ENCODE assay signal across 9 cellular contexts in the genomic region with DNA sequence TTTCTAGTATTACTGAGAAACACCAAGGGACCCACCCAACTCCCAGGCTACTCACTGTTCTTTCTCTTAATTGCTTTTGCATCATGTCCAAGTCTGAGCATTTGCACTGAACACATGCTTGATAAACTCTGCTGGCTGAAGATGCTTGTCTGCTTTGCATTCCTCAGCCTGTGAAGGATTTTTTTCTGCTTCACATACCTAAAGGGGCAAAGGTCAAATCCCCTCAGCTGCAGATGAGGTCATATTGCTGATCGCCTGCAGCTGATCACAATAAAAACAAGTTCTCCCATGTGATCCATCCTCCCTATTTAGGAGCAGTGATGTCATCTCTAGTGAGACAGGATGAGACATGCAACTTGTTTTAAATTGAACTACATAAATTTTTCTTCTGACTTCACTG.
DNase-seq lines count a peak whose midpoint lies in the region; ATAC-seq, FAIRE-seq and TF ChIP-seq lines count a peak whose summit lies in the region.
"Had no signal": no experiment of that assay in that cellular context is flagged by ENCODE, and none has a peak within 500 bp of the region (broad histone marks: within the 10 kb centered on the region; RNA-seq: fewer than 3 reads in every experiment).

No MANE protein-coding gene starts in this region.

- no peaks in the 10 kb centered on the region for H3K36me3 Mint-ChIP-seq in WTC11
- H3K36me3 Mint-ChIP-seq in CD4-positive, alpha-beta memory T cell, result no peaks in the 10 kb centered on the region

- no peak for FAIRE-seq in pancreas (lab: Jason Lieb, UNC)

- RAD21 ChIA-PET in HCT116 (lab: Charles Lee; ENCODE audit: low non-redundant PET in 1 of 2, low total read pairs in 2 of 2, uncharacterized antibody in 2 of 2, unreplicated experiment in 2 of 2), result no interaction called here

- TF ChIP-seq POLR2A in HCT116 (IDR thresholded peaks at IDR 0.05; ENCODE audit: borderline replicate concordance, extremely low read depth, insufficient read depth, insufficient read length), result no peak

- H3K4me2 ChIP-seq in HCT116 (ENCODE audit: low read length), result peak overlapping the region; percentile 56

- WGBS in pancreas, 2 donors, result 34 to 39% methylated on average over 1 of the region's 1 CpG

- BruUV-seq in HCT116 (replicated peaks; lab: Mats Ljungman, UMichigan), result no TSS peak

- H3K9me3 ChIP-seq in HCT116 (ENCODE audit: control insufficient read depth in 1 of 2, insufficient read depth in 1 of 2, low read depth in 1 of 2, low read length in 2 of 2), result no peaks in the 10 kb centered on the region
- H3K9me3 ChIP-seq in pancreas, result no peaks in the 10 kb centered on the region
- no peaks in the 10 kb centered on the region for H3K9me3 ChIP-seq in CD4-positive, alpha-beta memory T cell (ENCODE audit: control insufficient read depth in 1 of 2, low read length in 2 of 2)

- no peaks in the 10 kb centered on the region for H3K9me3 Mint-ChIP-seq in WTC11
- no peaks in the 10 kb centered on the region for H3K9me3 Mint-ChIP-seq in CD4-positive, alpha-beta memory T cell

- ATAC-seq in HCT116 (peak; percentile 52), WTC11 (peak; percentile 68), Right ventricle myocardium superior (ENCODE audit: poor library complexity) (peak; percentile 91), pancreas (no peak)

- H3K9me2 ChIP-seq in HCT116 (ENCODE audit: insufficient read depth), result no peaks in the 10 kb centered on the region

- H3K27me3 Mint-ChIP-seq in WTC11 (ENCODE audit: low read depth), result no peaks in the 10 kb centered on the region
- no peaks in the 10 kb centered on the region for H3K27me3 Mint-ChIP-seq in CD4-positive, alpha-beta memory T cell

- intact Hi-C loops in HCT116 (cut with micrococcal nuclease) (no loop called here), Right ventricle myocardium superior (cut with DNase I) (no loop called here), pancreas (cut with DNase I) (loop anchor here in 1 of 3 donors (5.0 kb wide), 1 partner anchor 169 kb away; no protein-coding TSS in a partner anchor)
- intact Hi-C loops in CD4-positive, alpha-beta memory T cell (cut with micrococcal nuclease), result no loop called here

- TF ChIP-seq CTCF in HCT116 (IDR thresholded peaks at IDR 0.05 in 2 of 3, conservative IDR thresholded peaks at IDR 0.05 in 1 of 3; ENCODE audit: borderline replicate concordance in 1 of 3, insufficient read depth in 1 of 3, low read depth in 2 of 3, low read length in 2 of 3), result no peak
- no peak for TF ChIP-seq CTCF in WTC11 (IDR thresholded peaks at IDR 0.05)
- no peak for TF ChIP-seq CTCF in pancreas (IDR thresholded peaks at IDR 0.05)

- DNase-seq in HCT116 (ENCODE audit: low read depth, low spot score) (peak; percentile 40), WTC11 (ENCODE audit: low spot score) (no peak), Right ventricle myocardium superior (no peak), renal cortical epithelial cell (ENCODE audit: low read depth) (peak; percentile 87), pancreas (no peak), NCI-H1694 (lab: John Stamatoyannopoulos, UW) (no peak)
- no peak for DNase-seq in activated CD4-positive, alpha-beta T cell treated with anti-CD3 and anti-CD28 coated beads for 1 hour
- no peak for DNase-seq in CD4-positive, alpha-beta memory T cell
- DNase-seq: posterior cingulate gyrus had no signal

- H3K79me2 ChIP-seq in HCT116 (ENCODE audit: insufficient read depth, low read length), result peaks cover 57% of the 10 kb centered on the region

- no peak for TF ChIP-seq RAD21 in HCT116 (IDR thresholded peaks at IDR 0.05; ENCODE audit: low read depth)

- H3K27me3 ChIP-seq in HCT116 (ENCODE audit: insufficient read depth, low read length) (no peaks in the 10 kb centered on the region), pancreas (no peaks in the 10 kb centered on the region)
- H3K27me3 ChIP-seq in CD4-positive, alpha-beta memory T cell (ENCODE audit: insufficient read depth, low read length), result no peaks in the 10 kb centered on the region

- H3K4me1 ChIP-seq in HCT116 (ENCODE audit: control insufficient read depth in 1 of 2, insufficient read depth in 2 of 2, low read length in 2 of 2) (peaks cover 59 to 65% of the 10 kb centered on the region in 2 experiments), pancreas (no peaks in the 10 kb centered on the region)
- no peaks in the 10 kb centered on the region for H3K4me1 ChIP-seq in CD4-positive, alpha-beta memory T cell (ENCODE audit: insufficient read depth, low read length)

- no peak overlapping the region for H3K4me3 Mint-ChIP-seq in WTC11
- H3K4me3 Mint-ChIP-seq in CD4-positive, alpha-beta memory T cell, result no peak overlapping the region

- H3K27ac ChIP-seq in HCT116 (ENCODE audit: low read depth, low read length) (peak overlapping the region; percentile 88), pancreas (no peak overlapping the region)
- no peak overlapping the region for H3K27ac ChIP-seq in CD4-positive, alpha-beta memory T cell (ENCODE audit: low read depth, low read length)

- H3K36me3 ChIP-seq in HCT116 (ENCODE audit: control insufficient read depth in 1 of 2, insufficient read depth in 2 of 2, low read length in 2 of 2), result no peaks in the 10 kb centered on the region
- H3K36me3 ChIP-seq in pancreas, result no peaks in the 10 kb centered on the region
- H3K36me3 ChIP-seq in CD4-positive, alpha-beta memory T cell (ENCODE audit: insufficient read depth, low read length), result no peaks in the 10 kb centered on the region

- no peak overlapping the region for H2AFZ ChIP-seq in HCT116 (ENCODE audit: low read depth, low read length, poor library complexity, severe bottlenecking)

- peaks cover 20% of the 10 kb centered on the region for H3K4me1 Mint-ChIP-seq in WTC11
- H3K4me1 Mint-ChIP-seq in CD4-positive, alpha-beta memory T cell, result no peaks in the 10 kb centered on the region

- H3K9ac ChIP-seq in HCT116 (ENCODE audit: low read length), result peak overlapping the region; percentile 63

- POLR2A ChIA-PET in HCT116 (lab: Charles Lee) (interaction anchor here (1.1 to 8.0 kb wide), 4 partner anchors 10 to 84 kb away, joined by 3 to 90 read pairs (median 14); a partner anchor contains a TSS), WTC11 (lab: Charles Lee) (interaction anchor here (1.1 kb wide), 1 partner anchor 84 kb away, joined by 4 read pairs; a partner anchor contains a TSS)
- POLR2A ChIA-PET in CD4-positive, alpha-beta memory T cell (lab: Charles Lee; ENCODE audit: partially characterized antibody), result no interaction called here

- CTCF ChIA-PET in HCT116 (lab: Charles Lee), result interaction anchor here (1.1 kb wide), 1 partner anchor 384 kb away, joined by 3 read pairs; no protein-coding TSS in a partner anchor
- CTCF ChIA-PET in WTC11 (lab: Charles Lee), result interaction anchor here (1.7 kb wide), 1 partner anchor 169 kb away, joined by 7 read pairs; no protein-coding TSS in a partner anchor
- CTCF ChIA-PET in CD4-positive, alpha-beta memory T cell (lab: Charles Lee; ENCODE audit: partially characterized antibody), result no interaction called here

- H3K4me3 ChIP-seq in HCT116 (replicated peaks in 1 of 2; ENCODE audit: low read depth in 1 of 2, low read length in 2 of 2), result peak overlapping the region in 1 of 2 experiments; percentile 19; a peak in 2 of 4 replicates
- no peak overlapping the region for H3K4me3 ChIP-seq in pancreas
- H3K4me3 ChIP-seq in CD4-positive, alpha-beta memory T cell (ENCODE audit: low read length in 2 of 2), result no peak overlapping the region

- no peak overlapping the region for H3K27ac Mint-ChIP-seq in WTC11
- H3K27ac Mint-ChIP-seq in CD4-positive, alpha-beta memory T cell, result no peak overlapping the region

- no peaks in the 10 kb centered on the region for H4K20me1 ChIP-seq in HCT116 (ENCODE audit: insufficient read depth)

TF ChIP-seq in HCT116, 20 proteins besides CTCF, POLR2A, EP300 and RAD21 (continues in another document):
- TF ChIP-seq CEBPB (IDR thresholded peaks at IDR 0.05; ENCODE audit: low read depth), result no peak
- TF ChIP-seq SP1 (IDR thresholded peaks at IDR 0.05; ENCODE audit: low read depth), result peak; percentile 43; the same call in 1 of the 2 replicates
- TF ChIP-seq JUND (IDR thresholded peaks at IDR 0.05), result peak; percentile 77
- TF ChIP-seq SRF (IDR thresholded peaks at IDR 0.05; ENCODE audit: low read depth), result peak; percentile 91
- TF ChIP-seq, protein P1, sequence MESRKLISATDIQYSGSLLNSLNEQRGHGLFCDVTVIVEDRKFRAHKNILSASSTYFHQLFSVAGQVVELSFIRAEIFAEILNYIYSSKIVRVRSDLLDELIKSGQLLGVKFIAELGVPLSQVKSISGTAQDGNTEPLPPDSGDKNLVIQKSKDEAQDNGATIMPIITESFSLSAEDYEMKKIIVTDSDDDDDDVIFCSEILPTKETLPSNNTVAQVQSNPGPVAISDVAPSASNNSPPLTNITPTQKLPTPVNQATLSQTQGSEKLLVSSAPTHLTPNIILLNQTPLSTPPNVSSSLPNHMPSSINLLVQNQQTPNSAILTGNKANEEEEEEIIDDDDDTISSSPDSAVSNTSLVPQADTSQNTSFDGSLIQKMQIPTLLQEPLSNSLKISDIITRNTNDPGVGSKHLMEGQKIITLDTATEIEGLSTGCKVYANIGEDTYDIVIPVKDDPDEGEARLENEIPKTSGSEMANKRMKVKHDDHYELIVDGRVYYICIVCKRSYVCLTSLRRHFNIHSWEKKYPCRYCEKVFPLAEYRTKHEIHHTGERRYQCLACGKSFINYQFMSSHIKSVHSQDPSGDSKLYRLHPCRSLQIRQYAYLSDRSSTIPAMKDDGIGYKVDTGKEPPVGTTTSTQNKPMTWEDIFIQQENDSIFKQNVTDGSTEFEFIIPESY (IDR thresholded peaks at IDR 0.05; ENCODE audit: extremely low read depth, insufficient replicate concordance, low read length), result no peak

TF ChIP-seq in WTC11, 78 proteins besides CTCF, POLR2A, EP300 and RAD21 (continues in another document):
- TF ChIP-seq, protein P2, sequence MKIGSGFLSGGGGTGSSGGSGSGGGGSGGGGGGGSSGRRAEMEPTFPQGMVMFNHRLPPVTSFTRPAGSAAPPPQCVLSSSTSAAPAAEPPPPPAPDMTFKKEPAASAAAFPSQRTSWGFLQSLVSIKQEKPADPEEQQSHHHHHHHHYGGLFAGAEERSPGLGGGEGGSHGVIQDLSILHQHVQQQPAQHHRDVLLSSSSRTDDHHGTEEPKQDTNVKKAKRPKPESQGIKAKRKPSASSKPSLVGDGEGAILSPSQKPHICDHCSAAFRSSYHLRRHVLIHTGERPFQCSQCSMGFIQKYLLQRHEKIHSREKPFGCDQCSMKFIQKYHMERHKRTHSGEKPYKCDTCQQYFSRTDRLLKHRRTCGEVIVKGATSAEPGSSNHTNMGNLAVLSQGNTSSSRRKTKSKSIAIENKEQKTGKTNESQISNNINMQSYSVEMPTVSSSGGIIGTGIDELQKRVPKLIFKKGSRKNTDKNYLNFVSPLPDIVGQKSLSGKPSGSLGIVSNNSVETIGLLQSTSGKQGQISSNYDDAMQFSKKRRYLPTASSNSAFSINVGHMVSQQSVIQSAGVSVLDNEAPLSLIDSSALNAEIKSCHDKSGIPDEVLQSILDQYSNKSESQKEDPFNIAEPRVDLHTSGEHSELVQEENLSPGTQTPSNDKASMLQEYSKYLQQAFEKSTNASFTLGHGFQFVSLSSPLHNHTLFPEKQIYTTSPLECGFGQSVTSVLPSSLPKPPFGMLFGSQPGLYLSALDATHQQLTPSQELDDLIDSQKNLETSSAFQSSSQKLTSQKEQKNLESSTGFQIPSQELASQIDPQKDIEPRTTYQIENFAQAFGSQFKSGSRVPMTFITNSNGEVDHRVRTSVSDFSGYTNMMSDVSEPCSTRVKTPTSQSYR (CRISPR knock-in tag; IDR thresholded peaks at IDR 0.05), result no peak

Comparison
In these comparisons a context has a peak if more than half of its experiments do, and no peak if none do; other contexts are left out.
1. ATAC-seq: peak in HCT116 (single experiment), WTC11 (single experiment) and Right ventricle myocardium superior (single experiment); none in pancreas (0 of 4).
2. DNase-seq: peak in HCT116 (single experiment) and renal cortical epithelial cell (single experiment); none in WTC11 (single experiment), Right ventricle myocardium superior (single experiment), activated CD4-positive, alpha-beta T cell treated with anti-CD3 and anti-CD28 coated beads for 1 hour (single experiment), pancreas (0 of 6), NCI-H1694 (single experiment) and CD4-positive, alpha-beta memory T cell (0 of 5).